16 cellular contexts compared by ENCODE assay signal in genomic region chr1:219325368-219325742, GRCh38.
DNase-seq lines count a peak whose midpoint lies in the region; ATAC-seq and TF ChIP-seq lines count a peak whose summit lies in the region.
"Had no signal": no experiment of that assay in that cellular context is flagged by ENCODE, and none has a peak within 500 bp of the region (broad histone marks: within the 10 kb centered on the region; RNA-seq: fewer than 3 reads in every experiment).

No MANE protein-coding gene starts in this region.

- peak overlapping the region; percentile 34 for H3K27ac Mint-ChIP-seq in chondrocyte (ENCODE audit: unreplicated experiment)
- H3K27ac Mint-ChIP-seq: activated CD8-positive, alpha-beta T cell treated with anti-CD3 and anti-CD28 coated beads for 36 hours; GM23338 had no signal

- no peak for TF ChIP-seq CTCF in chondrocyte (IDR thresholded peaks at IDR 0.05)

- H3K4me3 Mint-ChIP-seq in chondrocyte (ENCODE audit: unreplicated experiment): no peak overlapping the region
- H3K4me3 Mint-ChIP-seq: activated CD8-positive, alpha-beta T cell treated with anti-CD3 and anti-CD28 coated beads for 36 hours; GM23338 had no signal

- peaks cover 11% of the 10 kb centered on the region for H3K9me3 Mint-ChIP-seq in chondrocyte (ENCODE audit: low read depth)

- peaks cover 50% of the 10 kb centered on the region for H3K4me1 Mint-ChIP-seq in chondrocyte (ENCODE audit: low read depth)

- peak; percentile 25 for ATAC-seq in GM18499 (IDR thresholded peaks at IDR 0.05; ENCODE audit: insufficient read depth, unreplicated experiment)
- ATAC-seq in GM19395 (IDR thresholded peaks at IDR 0.05; ENCODE audit: unreplicated experiment): peak; percentile 35
- ATAC-seq in HG03159 (IDR thresholded peaks at IDR 0.05; ENCODE audit: unreplicated experiment): peak; percentile 26
- no peak for ATAC-seq in HG03457 (IDR thresholded peaks at IDR 0.05; ENCODE audit: unreplicated experiment)
- no peak for ATAC-seq in GM21717 (IDR thresholded peaks at IDR 0.05; ENCODE audit: unreplicated experiment)
- no peak for ATAC-seq in GM21381 (IDR thresholded peaks at IDR 0.05; ENCODE audit: unreplicated experiment)
- ATAC-seq: GM23338, right lobe of liver had no signal

- DNase-seq in chondrocyte (ENCODE audit: low spot score) (no peak), NOMO-1 treated with DMSO at 0.1 percent for 48 hours (lab: John Stamatoyannopoulos, UW; ENCODE audit: unreplicated experiment) (no peak)
- DNase-seq: activated effector memory CD4-positive, alpha-beta T cell treated with anti-CD3 and anti-CD28 coated beads, Interleukin-2, amount 50 U/mL, for 16 hours; aorta; NCI-H748 treated with DMSO at 0.1 percent for 48 hours; right lobe of liver; RPMI8226; WERI-Rb-1 had no signal

- peaks cover 3% of the 10 kb centered on the region for H3K36me3 Mint-ChIP-seq in chondrocyte (ENCODE audit: low read depth)

- H3K27me3 Mint-ChIP-seq in chondrocyte (ENCODE audit: low read depth): no peaks in the 10 kb centered on the region
- H3K27me3 Mint-ChIP-seq: activated CD8-positive, alpha-beta T cell treated with anti-CD3 and anti-CD28 coated beads for 36 hours had no signal

Comparison
In these comparisons a context has a peak if more than half of its experiments do, and no peak if none do; other contexts are left out.
1. ATAC-seq: peak in GM18499 (single experiment), GM19395 (single experiment) and HG03159 (single experiment); none in HG03457 (single experiment), GM21717 (single experiment) and GM21381 (single experiment).